ENCODE assay signal across 16 cellular contexts in genomic region chr19:39829702-39830275, GRCh38. TPM values are rescaled to one million over a fixed set of nuclear protein-coding genes. Genes with fewer than 3 reads are reported as not detected.
DNase-seq lines count a peak whose midpoint lies in the region; ATAC-seq and TF ChIP-seq lines count a peak whose summit lies in the region.
"Had no signal": no experiment of that assay in that cellular context is flagged by ENCODE, and none has a peak within 500 bp of the region (broad histone marks: within the 10 kb centered on the region; RNA-seq: fewer than 3 reads in every experiment).

No MANE protein-coding gene starts in this region.

- H2AFZ ChIP-seq in IMR-90 (replicated peaks; ENCODE audit: low read length, poor library complexity), result no peak overlapping the region

- no peak overlapping the region for H3K9ac ChIP-seq in IMR-90 (ENCODE audit: low read depth, low read length)

- peaks cover 32% of the 10 kb centered on the region for H3K36me3 Mint-ChIP-seq in activated CD8-positive, alpha-beta memory T cell treated with anti-CD3 and anti-CD28 coated beads, Interleukin-2, amount 10 ng/mL, durations not matched to agents 7 days and 5 days
- no peaks in the 10 kb centered on the region for H3K36me3 Mint-ChIP-seq in natural killer cell

- no peak for TF ChIP-seq POLR2A in IMR-90 (IDR thresholded peaks at IDR 0.05; ENCODE audit: low read depth, low read length)

- BruUV-seq in IMR-90 (replicated peaks; lab: Mats Ljungman, UMichigan), result no TSS peak

- H3K27me3 ChIP-seq in IMR-90 (ENCODE audit: control insufficient read depth, insufficient read depth, low read length) (no peaks in the 10 kb centered on the region), aorta (ENCODE audit: control insufficient read depth in 1 of 2, insufficient read depth in 2 of 2, low read length in 1 of 2) (no peaks in the 10 kb centered on the region)
- H3K27me3 ChIP-seq: MG63 had no signal

- in situ Hi-C loops in IMR-90 (cut with MboI; ENCODE audit: low sequenced_read_pairs), result loop anchor here (25.0 kb wide), 1 partner anchor 392 kb away; the partner anchor contains the start of genes RPS16 and SUPT5H

- H3K79me1 ChIP-seq in IMR-90 (ENCODE audit: low read depth in 1 of 2, low read length in 2 of 2), result peaks cover 12 to 35% of the 10 kb centered on the region in 2 experiments

- peaks cover 10% of the 10 kb centered on the region for H3K4me1 ChIP-seq in IMR-90 (ENCODE audit: control insufficient read depth, insufficient read depth, low read length)
- peaks cover 0 to 5% of the 10 kb centered on the region in 2 donors for H3K4me1 ChIP-seq in aorta (ENCODE audit: control insufficient read depth in 1 of 2, insufficient read depth in 2 of 2, low read length in 2 of 2)

- dilution Hi-C loops in IMR-90 (cut with HindIII; ENCODE audit: low sequenced_read_pairs, unreplicated experiment), result no loop called here

- no peaks in the 10 kb centered on the region for H3K9me3 Mint-ChIP-seq in activated CD8-positive, alpha-beta memory T cell treated with anti-CD3 and anti-CD28 coated beads, Interleukin-2, amount 10 ng/mL, durations not matched to agents 7 days and 5 days (ENCODE audit: low read depth)
- no peaks in the 10 kb centered on the region for H3K9me3 Mint-ChIP-seq in natural killer cell
- H3K9me3 Mint-ChIP-seq: CD8-positive, alpha-beta T cell had no signal

- no peak overlapping the region for H3K23ac ChIP-seq in IMR-90 (ENCODE audit: low read depth, low read length)

- H4K8ac ChIP-seq in IMR-90 (ENCODE audit: low read depth in 2 of 2, low read length in 2 of 2), result no peak overlapping the region

- no peak overlapping the region for H2BK5ac ChIP-seq in IMR-90 (ENCODE audit: low read depth, low read length, poor library complexity, severe bottlenecking)

- no peak overlapping the region for H3K4me2 ChIP-seq in IMR-90 (ENCODE audit: low read depth, low read length)

- no peak overlapping the region for H3K4me3 Mint-ChIP-seq in activated CD8-positive, alpha-beta memory T cell treated with anti-CD3 and anti-CD28 coated beads, Interleukin-2, amount 10 ng/mL, durations not matched to agents 7 days and 5 days
- H3K4me3 Mint-ChIP-seq in natural killer cell, result no peak overlapping the region
- H3K4me3 Mint-ChIP-seq: CD8-positive, alpha-beta T cell had no signal

- H3K36me3 ChIP-seq in IMR-90 (ENCODE audit: control insufficient read depth, insufficient read depth, low read length) (peaks cover 43% of the 10 kb centered on the region), aorta (ENCODE audit: control insufficient read depth in 1 of 2, insufficient read depth in 2 of 2, low read length in 1 of 2) (peaks cover 0 to 2% of the 10 kb centered on the region in 2 donors)

- H2AK9ac ChIP-seq in IMR-90 (replicated peaks; ENCODE audit: low read depth, low read length, poor library complexity), result peak overlapping the region; percentile 68

- H2BK15ac ChIP-seq in IMR-90 (ENCODE audit: low read depth, low read length), result no peak overlapping the region

- no peak overlapping the region for H4K5ac ChIP-seq in IMR-90 (ENCODE audit: low read depth, low read length)

- H3K9me3 ChIP-seq in IMR-90 (ENCODE audit: control insufficient read depth, insufficient read depth, low read length) (no peaks in the 10 kb centered on the region), aorta (ENCODE audit: control insufficient read depth, low read length) (no peaks in the 10 kb centered on the region)
- H3K9me3 ChIP-seq: MG63 had no signal

- H3K56ac ChIP-seq in IMR-90 (ENCODE audit: extremely low read depth, insufficient read depth, low read length), result no peak overlapping the region

- ATAC-seq in activated CD8-positive, alpha-beta memory T cell treated with anti-CD3 and anti-CD28 coated beads, Interleukin-2, amount 10 ng/mL, durations not matched to agents 7 days and 5 days, result no peak
- ATAC-seq in IMR-90 (ENCODE audit: low read depth) (no peak), natural killer cell (no peak), sciatic nerve (no peak), left lobe of liver (no peak), aorta (ENCODE audit: low FRiP score) (no peak), GM21529 (IDR thresholded peaks at IDR 0.05; ENCODE audit: unreplicated experiment) (no peak)
- ATAC-seq: CD8-positive, alpha-beta T cell; PC-3; Right ventricle myocardium inferior had no signal

- H2BK120ac ChIP-seq in IMR-90 (ENCODE audit: low read depth, low read length), result no peak overlapping the region

- TF ChIP-seq CTCF in IMR-90 (conservative IDR thresholded peaks at IDR 0.05; ENCODE audit: low read depth, low read length) (no peak), natural killer cell (IDR thresholded peaks at IDR 0.05) (no peak)

- H3K4me1 Mint-ChIP-seq in activated CD8-positive, alpha-beta memory T cell treated with anti-CD3 and anti-CD28 coated beads, Interleukin-2, amount 10 ng/mL, durations not matched to agents 7 days and 5 days, result peaks cover 34% of the 10 kb centered on the region
- peaks cover 43 to 56% of the 10 kb centered on the region in 2 donors for H3K4me1 Mint-ChIP-seq in natural killer cell

- H3K27me3 Mint-ChIP-seq in activated CD8-positive, alpha-beta memory T cell treated with anti-CD3 and anti-CD28 coated beads, Interleukin-2, amount 10 ng/mL, durations not matched to agents 7 days and 5 days, result no peaks in the 10 kb centered on the region
- H3K27me3 Mint-ChIP-seq in natural killer cell (ENCODE audit: low read depth in 2 of 2), result no peaks in the 10 kb centered on the region

- TF ChIP-seq RAD21 in IMR-90 (IDR thresholded peaks at IDR 0.05; ENCODE audit: low read length), result no peak

- no peak overlapping the region for H4K91ac ChIP-seq in IMR-90 (ENCODE audit: insufficient read depth, low read depth, low read length)

- H3K4me3 ChIP-seq in IMR-90 (ENCODE audit: insufficient read depth, low read depth, low read length) (no peak overlapping the region), aorta (ENCODE audit: low read length in 2 of 2) (no peak overlapping the region)
- H3K4me3 ChIP-seq: MG63 had no signal

- WGBS in IMR-90 (ENCODE audit: extremely low coverage in 2 of 2, insufficient read length in 1 of 2), 2 experiments, result 100% methylated on average over 2 of the region's 10 CpGs; no CpG with 5 or more reads in 1 of the 2 experiments
- WGBS in aorta, 2 donors, result 93 to 94% methylated on average over 10 of the region's 10 CpGs

- peak overlapping the region; percentile 36 for H3K27ac Mint-ChIP-seq in activated CD8-positive, alpha-beta memory T cell treated with anti-CD3 and anti-CD28 coated beads, Interleukin-2, amount 10 ng/mL, durations not matched to agents 7 days and 5 days
- peak overlapping the region; percentile 80 to 92 for H3K27ac Mint-ChIP-seq in natural killer cell
- H3K27ac Mint-ChIP-seq: CD8-positive, alpha-beta T cell had no signal

- peaks cover 22% of the 10 kb centered on the region for H3K9me1 ChIP-seq in IMR-90 (ENCODE audit: insufficient read depth, low read length)

- intact Hi-C loops in IMR-90 (cut with micrococcal nuclease) (no loop called here), natural killer cell (cut with micrococcal nuclease) (no loop called here), sciatic nerve (cut with DNase I) (no loop called here), aorta (cut with DNase I) (no loop called here)

- no peak overlapping the region for H3K4ac ChIP-seq in IMR-90 (ENCODE audit: low read depth, low read length)

- no peak overlapping the region for H2BK20ac ChIP-seq in IMR-90 (ENCODE audit: low read depth, low read length)

- POLR2A ChIA-PET in IMR-90 (lab: Charles Lee; ENCODE audit: unreplicated experiment), result no interaction called here

- no peak for DNase-seq in activated CD8-positive, alpha-beta memory T cell treated with anti-CD3 and anti-CD28 coated beads, Interleukin-2, amount 10 ng/mL, durations not matched to agents 7 days and 5 days
- DNase-seq in activated CD8-positive, alpha-beta memory T cell treated with anti-CD3 and anti-CD28 coated beads, Interleukin-2, amount 50 U/mL, for 4 hours, result no peak
- DNase-seq in IMR-90 (peak; percentile 34), natural killer cell (no peak), sciatic nerve (ENCODE audit: low spot score) (peak; percentile 30), left lobe of liver (ENCODE audit: low spot score) (no peak), aorta (no peak)
- DNase-seq: CD8-positive, alpha-beta T cell; MG63; NCI-H1105; NCI-H187; NCI-H446; PC-3 had no signal

- no peak overlapping the region for H2AK5ac ChIP-seq in IMR-90 (ENCODE audit: low read depth, low read length)

- H4K20me1 ChIP-seq in IMR-90 (ENCODE audit: insufficient read depth, low read length), result no peaks in the 10 kb centered on the region; the same call in none of the 2 replicates

- H3K18ac ChIP-seq in IMR-90 (ENCODE audit: low read depth, low read length), result no peak overlapping the region

- H3K14ac ChIP-seq in IMR-90 (replicated peaks; ENCODE audit: low read depth, low read length), result no peak overlapping the region

- CTCF ChIA-PET in activated CD8-positive, alpha-beta memory T cell treated with anti-CD3 and anti-CD28 coated beads, Interleukin-2, amount 10 ng/mL, durations not matched to agents 7 days and 5 days (lab: Charles Lee), result interaction anchor here (2.4 kb wide), 1 partner anchor 15 kb away, joined by 12 read pairs; no protein-coding TSS in a partner anchor
- CTCF ChIA-PET in IMR-90 (lab: Yijun Ruan, JAX), result no interaction called here

- H3K27ac ChIP-seq in IMR-90 (ENCODE audit: insufficient read depth, low read length), result no peak overlapping the region
- H3K27ac ChIP-seq in aorta (ENCODE audit: low read depth in 1 of 2, low read length in 2 of 2), result no peak overlapping the region

RNA-seq across cellular contexts. Expression of gene DYRK1B, which starts 4.2 kb away (rescaled TPM):
- total RNA-seq in activated CD8-positive, alpha-beta memory T cell treated with anti-CD3 and anti-CD28 coated beads, Interleukin-2, amount 10 ng/mL, durations not matched to agents 7 days and 5 days, result 1 to 10 TPM; 7.5 to 7.7 TPM
- total RNA-seq in IMR-90 (2012; rRNA removed), result 2.7 and 3.6 TPM in 2 replicates
- 10.2 and 11.4 TPM in 2 replicates for polyA plus RNA-seq in IMR-90 (2012; rRNA removed)
- polyA plus RNA-seq in IMR-90 (2012; cell fraction: cytosol; rRNA removed), result 10.2 and 18.8 TPM in 2 replicates
- 34.3 and 52.3 TPM in 2 replicates for polyA plus RNA-seq in IMR-90 (2012; cell fraction: nucleus; rRNA removed; ENCODE audit: low replicate concordance)
- total RNA-seq in natural killer cell, result 10 to 100 TPM; 27.5 to 54.2 (median 43.8) TPM
- total RNA-seq in sciatic nerve, result 18.3 TPM
- total RNA-seq in left lobe of liver, result 5.5 TPM
- total RNA-seq in aorta, result 10 to 100 TPM in 1 of 2 donors, 1 to 10 TPM in 1; 8.4 to 12.9 TPM
- polyA plus RNA-seq in aorta, result 10 to 100 TPM in 1 of 2 donors, 1 to 10 TPM in 1; 4.3 to 17.5 TPM

RNA-seq across cellular contexts. Expression of gene FBL, which starts 16.4 kb away (rescaled TPM):
- 100 to 1,000 TPM; 374 to 453 TPM for total RNA-seq in activated CD8-positive, alpha-beta memory T cell treated with anti-CD3 and anti-CD28 coated beads, Interleukin-2, amount 10 ng/mL, durations not matched to agents 7 days and 5 days
- 211 and 259 TPM in 2 replicates for total RNA-seq in IMR-90 (2012; rRNA removed)
- 405 and 446 TPM in 2 replicates for polyA plus RNA-seq in IMR-90 (2012; rRNA removed)
- polyA plus RNA-seq in IMR-90 (2012; cell fraction: cytosol; rRNA removed), result 291 and 322 TPM in 2 replicates
- 96.8 and 135 TPM in 2 replicates for polyA plus RNA-seq in IMR-90 (2012; cell fraction: nucleus; rRNA removed; ENCODE audit: low replicate concordance)
- total RNA-seq in natural killer cell, result 100 to 1,000 TPM; 181 to 213 (median 201) TPM
- total RNA-seq in sciatic nerve, result 132 TPM
- 43.0 TPM for total RNA-seq in left lobe of liver
- 100 to 1,000 TPM; 121 to 150 TPM for total RNA-seq in aorta
- 100 to 1,000 TPM; 158 to 232 TPM for polyA plus RNA-seq in aorta

RNA-seq across cellular contexts. Expression of gene LEUTX, which starts 51.1 kb away (rescaled TPM):
- not detected for total RNA-seq in activated CD8-positive, alpha-beta memory T cell treated with anti-CD3 and anti-CD28 coated beads, Interleukin-2, amount 10 ng/mL, durations not matched to agents 7 days and 5 days
- not detected in 2 replicates for total RNA-seq in IMR-90 (2012; rRNA removed)
- polyA plus RNA-seq in IMR-90 (2012; rRNA removed), result not detected in 2 replicates
- polyA plus RNA-seq in IMR-90 (2012; cell fraction: cytosol; rRNA removed), result not detected in 2 replicates
- polyA plus RNA-seq in IMR-90 (2012; cell fraction: nucleus; rRNA removed; ENCODE audit: low replicate concordance), result not detected in 2 replicates
- not detected for total RNA-seq in natural killer cell
- not detected for total RNA-seq in sciatic nerve
- total RNA-seq in left lobe of liver, result not detected
- total RNA-seq in aorta, result not detected
- polyA plus RNA-seq in aorta, result not detected
- total RNA-seq: CD8-positive, alpha-beta T cell; H4; PC-3; Right ventricle myocardium inferior had no signal

Comparison
In these comparisons a context has a peak if more than half of its experiments do, and no peak if none do; other contexts are left out.
1. DNase-seq: peak in IMR-90 (single experiment) and sciatic nerve (single experiment); none in activated CD8-positive, alpha-beta memory T cell treated with anti-CD3 and anti-CD28 coated beads, Interleukin-2, amount 10 ng/mL, durations not matched to agents 7 days and 5 days (single experiment), activated CD8-positive, alpha-beta memory T cell treated with anti-CD3 and anti-CD28 coated beads, Interleukin-2, amount 50 U/mL, for 4 hours (single experiment), natural killer cell (single experiment), left lobe of liver (single experiment) and aorta (0 of 2).